In the genomic region with DNA sequence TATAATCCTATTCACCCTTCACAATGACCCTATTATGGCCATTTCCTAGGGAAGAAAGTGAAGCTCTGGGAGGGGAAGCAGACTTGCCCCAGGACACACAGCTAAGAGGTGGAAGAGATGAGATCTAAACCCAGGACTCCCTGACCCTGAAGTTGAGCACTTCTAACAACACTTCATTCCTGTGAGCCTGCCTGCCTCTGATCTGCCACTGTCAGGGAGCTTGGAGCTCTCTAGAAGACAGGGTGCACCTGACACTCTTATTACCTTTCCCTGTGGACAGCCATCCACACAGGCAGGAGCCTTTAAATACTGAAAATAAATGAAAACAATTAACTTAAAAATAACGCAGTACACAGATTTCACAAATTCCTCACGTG, we compare ENCODE assay signal across 8 cellular contexts. TPM values are rescaled to one million over a fixed set of nuclear protein-coding genes. Genes with fewer than 3 reads are reported as not detected.
DNase-seq lines count a peak whose midpoint lies in the region; ATAC-seq and FAIRE-seq lines count a peak whose summit lies in the region.

No MANE protein-coding gene starts in this region.

- no peak for FAIRE-seq in GM19239 (lab: Jason Lieb, UNC)

- DNase-seq in caudate nucleus (lab: John Stamatoyannopoulos, UW) (peak in 2 of 61 donors; percentile 21 to 46), NOMO-1 treated with DMSO at 0.1 percent for 48 hours (lab: John Stamatoyannopoulos, UW; ENCODE audit: unreplicated experiment) (no peak), GM19239 (ENCODE audit: insufficient read length, low spot score) (no peak), pons (ENCODE audit: low spot score) (no peak)

- H3K4me3 ChIP-seq in BLaER1 (peak overlapping the region; percentile 91), HUES64 (ENCODE audit: low read length) (peak overlapping the region; percentile 68), mononuclear cell (ENCODE audit: low read length) (peak overlapping the region; percentile 97)

- peaks cover 13% of the 10 kb centered on the region for H3K36me3 ChIP-seq in BLaER1
- peaks cover 2% of the 10 kb centered on the region; the same call in 1 of the 2 replicates for H3K36me3 ChIP-seq in HUES64 (ENCODE audit: insufficient read depth, low read length)

- H3K27me3 ChIP-seq in BLaER1 (no peaks in the 10 kb centered on the region), HUES64 (ENCODE audit: insufficient read depth, low read length) (no peaks in the 10 kb centered on the region), mononuclear cell (ENCODE audit: insufficient read depth, low read length) (no peaks in the 10 kb centered on the region)

- ATAC-seq in HG02981 (IDR thresholded peaks at IDR 0.05; ENCODE audit: unreplicated experiment): no peak

- H3K9ac ChIP-seq in BLaER1 (peak overlapping the region; percentile 88), HUES64 (ENCODE audit: low read depth, low read length) (peak overlapping the region; percentile 61)

- peaks cover 56% of the 10 kb centered on the region for H3K4me1 ChIP-seq in BLaER1
- H3K4me1 ChIP-seq in HUES64 (ENCODE audit: insufficient read depth, low read length): peaks cover 13% of the 10 kb centered on the region
- peaks cover 71% of the 10 kb centered on the region for H3K4me1 ChIP-seq in mononuclear cell (ENCODE audit: insufficient read depth, low read length)

- H3K9me3 ChIP-seq in BLaER1 (no peaks in the 10 kb centered on the region), HUES64 (ENCODE audit: insufficient read depth, low read depth, low read length) (no peaks in the 10 kb centered on the region), mononuclear cell (ENCODE audit: low read depth, low read length) (no peaks in the 10 kb centered on the region)

- WGBS in HUES64: 8% methylated on average over 2 of the region's 2 CpGs

- H4K20me1 ChIP-seq in BLaER1: no peaks in the 10 kb centered on the region; the same call in 1 of the 2 replicates

- H3K27ac ChIP-seq in BLaER1: peak overlapping the region; percentile 74
- no peak overlapping the region; the same call in 1 of the 2 replicates for H3K27ac ChIP-seq in HUES64 (ENCODE audit: low read depth, low read length)
- peak overlapping the region; percentile 45 for H3K27ac ChIP-seq in caudate nucleus (ENCODE audit: low read depth, low read length)

- H3K4me2 ChIP-seq in BLaER1: peak overlapping the region; percentile 92

RNA-seq across cellular contexts. Expression of gene MKNK1, which starts 0.6 kb away (rescaled TPM):
- polyA plus RNA-seq in HUES64 (2013, experiment 1 of 2): 13.0 TPM
- polyA plus RNA-seq in HUES64 (2013, experiment 2 of 2): 17.2 TPM
- 25.4 TPM for total RNA-seq in mononuclear cell

RNA-seq across cellular contexts. Expression of gene MOB3C, which starts 13.1 kb away (rescaled TPM):
- 3.1 TPM for polyA plus RNA-seq in HUES64 (2013, experiment 1 of 2)
- polyA plus RNA-seq in HUES64 (2013, experiment 2 of 2): 2.1 TPM
- total RNA-seq in mononuclear cell: 7.2 TPM

RNA-seq across cellular contexts. Expression of gene KNCN, which starts 52.0 kb away (rescaled TPM):
- not detected for polyA plus RNA-seq in HUES64 (2013, experiment 1 of 2)
- polyA plus RNA-seq in HUES64 (2013, experiment 2 of 2): not detected
- total RNA-seq in mononuclear cell: 0.10 TPM
